In the genomic region with DNA sequence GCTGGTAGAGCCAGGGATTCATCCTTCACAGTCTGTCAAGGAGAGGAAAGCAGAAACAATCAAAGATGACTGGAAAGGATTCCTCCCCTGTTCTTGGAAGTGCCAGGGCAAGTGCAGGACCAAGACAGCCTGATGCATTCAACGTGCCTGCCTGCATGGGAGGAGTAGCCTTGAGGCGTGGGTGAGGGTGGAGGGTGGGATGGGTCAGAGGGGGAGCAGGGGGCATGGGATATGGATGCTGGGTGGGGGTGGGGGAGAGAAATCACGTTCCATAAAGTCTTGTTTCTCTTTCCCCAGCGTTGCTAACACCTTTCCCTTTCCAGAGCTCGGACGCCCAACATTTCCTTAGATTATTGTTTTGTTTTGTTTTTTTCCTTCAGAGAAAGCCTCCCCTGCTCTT, we compare ENCODE assay signal across 33 cellular contexts.
"Had no signal": no experiment of that assay in that cellular context is flagged by ENCODE, and none has a peak within 500 bp of the region (broad histone marks: within the 10 kb centered on the region; RNA-seq: fewer than 3 reads in every experiment).

No MANE protein-coding gene starts in this region.

- H3K27me3 ChIP-seq: adrenal gland, body of pancreas, brain microvascular endothelial cell, breast epithelium had no signal

- H3K36me3 ChIP-seq: breast epithelium had no signal

- H3K4me1 ChIP-seq: adrenal gland, body of pancreas, breast epithelium had no signal

- H3K4me3 ChIP-seq: adrenal gland, body of pancreas, breast epithelium had no signal

- H3K9me3 ChIP-seq: adrenal gland, body of pancreas, breast epithelium had no signal

- H3K27ac ChIP-seq: body of pancreas, brain microvascular endothelial cell, breast epithelium, VCaP had no signal

- DNase-seq: activated B cell treated with CpG ODN at 0.5 μM for 24 hours; activated CD4-positive, alpha-beta memory T cell treated with anti-CD3 and anti-CD28 coated beads for 36 hours; activated CD4-positive, alpha-beta T cell treated with anti-CD3 and anti-CD28 coated beads for 4 hours; activated CD4-positive, alpha-beta T cell treated with anti-CD3 and anti-CD28 coated beads, Interleukin-2, amount 10 ng/mL, durations not matched to agents 24 days and 14 days; activated CD4-positive, alpha-beta T cell treated with anti-CD3 and anti-CD28 coated beads, Interleukin-2, amount 50 U/mL, for 1 hour; activated CD4-positive, alpha-beta T cell treated with anti-CD3 and anti-CD28 coated beads, Interleukin-2, amount 50 U/mL, for 4 hours; activated CD4-positive, CD25-positive, alpha-beta regulatory T cell treated with anti-CD3 and anti-CD28 coated beads, Interleukin-2, amount 50 U/mL, for 72 hours; activated CD8-positive, alpha-beta memory T cell treated with anti-CD3 and anti-CD28 coated beads, Interleukin-2, amount 50 U/mL, for 4 hours; activated CD8-positive, alpha-beta T cell treated with anti-CD3 and anti-CD28 coated beads for 36 hours; activated effector memory CD4-positive, alpha-beta T cell treated with anti-CD3 and anti-CD28 coated beads, Interleukin-2, amount 50 U/mL, for 16 hours; activated gamma-delta T cell treated with Interleukin-2 at 50 U/mL for 16 hours; activated naive CD4-positive, alpha-beta T cell; activated naive CD4-positive, alpha-beta T cell treated with anti-CD3 and anti-CD28 coated beads for 36 hours; activated naive CD4-positive, alpha-beta T cell treated with anti-CD3 and anti-CD28 coated beads, Interleukin-2, amount 50 U/mL, for 16 hours; activated naive CD8-positive, alpha-beta T cell treated with anti-CD3 and anti-CD28 coated beads for 36 hours; activated T-cell treated with anti-CD3 and anti-CD28 coated beads for 4 hours; activated T-cell treated with anti-CD3 and anti-CD28 coated beads, Interleukin-2, amount 50 U/mL, for 1 hour; activated T-cell treated with anti-CD3 and anti-CD28 coated beads, Interleukin-2, amount 50 U/mL, for 4 hours; activated T-cell treated with anti-CD3 and anti-CD28 coated beads, Interleukin-2, amount 50 U/mL, for 72 hours; adrenal gland; amniotic stem cell; aorta; body of pancreas; brain microvascular endothelial cell; central memory CD4-positive, alpha-beta T cell; SW 1271; T-helper 1 cell; T-helper 2 cell; T-helper 9 cell had no signal

- ATAC-seq: activated CD8-positive, alpha-beta T cell treated with anti-CD3 and anti-CD28 coated beads for 36 hours; activated naive CD4-positive, alpha-beta T cell treated with anti-CD3 and anti-CD28 coated beads, Interleukin-2, amount 50 U/mL, for 72 hours; activated T-cell treated with anti-CD3 and anti-CD28 coated beads, Interleukin-2, amount 50 U/mL, for 4 hours; activated T-cell treated with anti-CD3 and anti-CD28 coated beads, Interleukin-2, amount 50 U/mL, for 72 hours; activated T-helper 17 cell treated with anti-CD3 and anti-CD28 coated beads, Interleukin-2, amount 50 U/mL, for 72 hours; body of pancreas had no signal
